ENCODE assay signal across 38 cellular contexts in genomic region chr3:61343543-61343942, GRCh38.
"Had no signal": no experiment of that assay in that cellular context is flagged by ENCODE, and none has a peak within 500 bp of the region (broad histone marks: within the 10 kb centered on the region; RNA-seq: fewer than 3 reads in every experiment).

No MANE protein-coding gene starts in this region.

- H3K27me3 ChIP-seq: ascending aorta, cardiac muscle cell had no signal

- ATAC-seq: activated CD8-positive, alpha-beta memory T cell treated with anti-CD3 and anti-CD28 coated beads, Interleukin-2, amount 10 ng/mL, durations not matched to agents 7 days and 5 days; activated CD8-positive, alpha-beta T cell treated with anti-CD3 and anti-CD28 coated beads for 36 hours; activated naive CD8-positive, alpha-beta T cell treated with anti-CD3 and anti-CD28 coated beads, Interleukin-2, amount 50 U/mL, for 24 hours had no signal

- H3K4me3 ChIP-seq: ascending aorta, cardiac muscle cell had no signal

- H3K27ac ChIP-seq: ascending aorta, cardiac muscle cell, VCaP had no signal

- DNase-seq: activated B cell treated with CpG ODN at 0.5 μM for 24 hours; activated CD4-positive, alpha-beta memory T cell treated with anti-CD3 and anti-CD28 coated beads for 36 hours; activated CD4-positive, alpha-beta T cell treated with anti-CD3 and anti-CD28 coated beads for 4 hours; activated CD4-positive, alpha-beta T cell treated with anti-CD3 and anti-CD28 coated beads, Interleukin-2, amount 10 ng/mL, durations not matched to agents 24 days and 14 days; activated CD4-positive, alpha-beta T cell treated with anti-CD3 and anti-CD28 coated beads, Interleukin-2, amount 50 U/mL, for 1 hour; activated CD4-positive, alpha-beta T cell treated with anti-CD3 and anti-CD28 coated beads, Interleukin-2, amount 50 U/mL, for 4 hours; activated CD4-positive, CD25-positive, alpha-beta regulatory T cell treated with anti-CD3 and anti-CD28 coated beads, Interleukin-2, amount 50 U/mL, for 72 hours; activated CD8-positive, alpha-beta memory T cell treated with anti-CD3 and anti-CD28 coated beads for 24 hours; activated CD8-positive, alpha-beta memory T cell treated with anti-CD3 and anti-CD28 coated beads, Interleukin-2, amount 10 ng/mL, durations not matched to agents 7 days and 5 days; activated CD8-positive, alpha-beta memory T cell treated with anti-CD3 and anti-CD28 coated beads, Interleukin-2, amount 50 U/mL, for 48 hours; activated CD8-positive, alpha-beta T cell treated with anti-CD3 and anti-CD28 coated beads for 36 hours; activated effector memory CD4-positive, alpha-beta T cell treated with Interleukin-2 at 50 U/mL for 16 hours; activated gamma-delta T cell; activated naive CD4-positive, alpha-beta T cell treated with anti-CD3 and anti-CD28 coated beads, Interleukin-2, amount 10 ng/mL, durations not matched to agents 7 days and 5 days; activated naive CD4-positive, alpha-beta T cell treated with Interleukin-2 at 50 U/mL for 16 hours; activated naive CD8-positive, alpha-beta T cell treated with anti-CD3 and anti-CD28 coated beads, Interleukin-2, amount 10 ng/mL, durations not matched to agents 7 days and 5 days; activated naive CD8-positive, alpha-beta T cell treated with anti-CD3 and anti-CD28 coated beads, Interleukin-2, amount 50 U/mL, for 24 hours; activated T-cell treated with anti-CD3 and anti-CD28 coated beads, Interleukin-2, amount 50 U/mL, for 24 hours; activated T-cell treated with anti-CD3 and anti-CD28 coated beads, Interleukin-2, amount 50 U/mL, for 48 hours; amygdala; anterior cingulate cortex; caudate nucleus; cerebellar nuclear complex; T-helper 1 cell; T-helper 2 cell; T-helper 9 cell had no signal

- H3K36me3 Mint-ChIP-seq: activated CD4-positive, alpha-beta memory T cell treated with anti-CD3 and anti-CD28 coated beads for 36 hours; activated CD8-positive, alpha-beta memory T cell treated with anti-CD3 and anti-CD28 coated beads, Interleukin-2, amount 10 ng/mL, durations not matched to agents 7 days and 5 days; activated naive CD4-positive, alpha-beta T cell treated with anti-CD3 and anti-CD28 coated beads, Interleukin-2, amount 10 ng/mL, durations not matched to agents 7 days and 5 days; activated naive CD4-positive, alpha-beta T cell treated with anti-CD3 and anti-CD28 coated beads, Interleukin-2, amount 50 U/mL, for 24 hours; activated naive CD8-positive, alpha-beta T cell; activated naive CD8-positive, alpha-beta T cell treated with anti-CD3 and anti-CD28 coated beads, Interleukin-2, amount 10 ng/mL, durations not matched to agents 7 days and 5 days; brain had no signal

- H3K27me3 Mint-ChIP-seq: activated B cell treated with CpG ODN at 0.5 μM for 24 hours; activated CD4-positive, alpha-beta T cell treated with anti-CD3 and anti-CD28 coated beads, Interleukin-2, amount 10 ng/mL, durations not matched to agents 24 days and 14 days; activated CD8-positive, alpha-beta memory T cell treated with anti-CD3 and anti-CD28 coated beads, Interleukin-2, amount 10 ng/mL, durations not matched to agents 7 days and 5 days; activated naive CD4-positive, alpha-beta T cell treated with anti-CD3 and anti-CD28 coated beads, Interleukin-2, amount 10 ng/mL, durations not matched to agents 7 days and 5 days; activated naive CD4-positive, alpha-beta T cell treated with anti-CD3 and anti-CD28 coated beads, Interleukin-2, amount 50 U/mL, for 24 hours; activated naive CD8-positive, alpha-beta T cell treated with anti-CD3 and anti-CD28 coated beads, Interleukin-2, amount 10 ng/mL, durations not matched to agents 7 days and 5 days; activated naive CD8-positive, alpha-beta T cell treated with anti-CD3 and anti-CD28 coated beads, Interleukin-2, amount 50 U/mL, for 24 hours; activated T-cell treated with anti-CD3 and anti-CD28 coated beads, Interleukin-2, amount 50 U/mL, for 24 hours had no signal

- H3K4me1 ChIP-seq: ascending aorta had no signal

- H3K9me3 Mint-ChIP-seq: activated B cell treated with CpG ODN at 0.5 μM for 24 hours; activated CD4-positive, alpha-beta T cell treated with anti-CD3 and anti-CD28 coated beads, Interleukin-2, amount 10 ng/mL, durations not matched to agents 24 days and 14 days; activated CD8-positive, alpha-beta T cell treated with anti-CD3 and anti-CD28 coated beads for 36 hours; activated naive CD4-positive, alpha-beta T cell treated with anti-CD3 and anti-CD28 coated beads, Interleukin-2, amount 50 U/mL, for 24 hours; activated naive CD8-positive, alpha-beta T cell treated with anti-CD3 and anti-CD28 coated beads, Interleukin-2, amount 10 ng/mL, durations not matched to agents 7 days and 5 days; activated naive CD8-positive, alpha-beta T cell treated with anti-CD3 and anti-CD28 coated beads, Interleukin-2, amount 50 U/mL, for 24 hours; activated T-cell treated with anti-CD3 and anti-CD28 coated beads, Interleukin-2, amount 50 U/mL, for 24 hours; activated T-helper 2 cell treated with anti-CD3 and anti-CD28 coated beads, Interferon-gamma antibody, Interleukin-2, Interleukin-4, amounts not matched to agents 10 μg/mL and 5 μg/mL and 100 μg/mL, durations not matched to agents 14 hours and 24 hours and 36 hours; central memory CD8-positive, alpha-beta T cell; T-helper 2 cell treated with Interferon-gamma antibody and Interleukin-4, amounts not matched to agents 5 μg/mL and 100 μg/mL, for 36 hours had no signal

- H3K36me3 ChIP-seq: ascending aorta, cardiac muscle cell had no signal

- FAIRE-seq: bronchial epithelial cell, TTC549 had no signal

- H3K27ac Mint-ChIP-seq: activated B cell treated with CpG ODN at 0.5 μM for 24 hours; activated CD4-positive, alpha-beta memory T cell treated with anti-CD3 and anti-CD28 coated beads for 36 hours; activated CD4-positive, alpha-beta T cell treated with anti-CD3 and anti-CD28 coated beads, Interleukin-2, amount 10 ng/mL, durations not matched to agents 24 days and 14 days; activated CD8-positive, alpha-beta memory T cell treated with anti-CD3 and anti-CD28 coated beads, Interleukin-2, amount 10 ng/mL, durations not matched to agents 7 days and 5 days; activated CD8-positive, alpha-beta T cell treated with anti-CD3 and anti-CD28 coated beads for 36 hours; activated naive CD4-positive, alpha-beta T cell treated with anti-CD3 and anti-CD28 coated beads, Interleukin-2, amount 10 ng/mL, durations not matched to agents 7 days and 5 days; activated naive CD4-positive, alpha-beta T cell treated with anti-CD3 and anti-CD28 coated beads, Interleukin-2, amount 50 U/mL, for 24 hours; activated naive CD8-positive, alpha-beta T cell; activated naive CD8-positive, alpha-beta T cell treated with anti-CD3 and anti-CD28 coated beads, Interleukin-2, amount 10 ng/mL, durations not matched to agents 7 days and 5 days; activated naive CD8-positive, alpha-beta T cell treated with anti-CD3 and anti-CD28 coated beads, Interleukin-2, amount 50 U/mL, for 24 hours; activated T-cell treated with anti-CD3 and anti-CD28 coated beads, Interleukin-2, amount 50 U/mL, for 24 hours; activated T-helper 2 cell treated with anti-CD3 and anti-CD28 coated beads, Interferon-gamma antibody, Interleukin-2, Interleukin-4, amounts not matched to agents 10 μg/mL and 5 μg/mL and 100 μg/mL, durations not matched to agents 14 hours and 24 hours and 36 hours; brain; T-helper 1 cell treated with Interleukin-12 subunit alpha and Interleukin-12 subunit beta and Interleukin-4 antibody, amounts not matched to agents 30 μg/mL and 1 μg/mL, for 36 hours; T-helper 2 cell treated with Interferon-gamma antibody and Interleukin-4, amounts not matched to agents 5 μg/mL and 100 μg/mL, for 36 hours had no signal

- H3K4me1 Mint-ChIP-seq: activated B cell treated with CpG ODN at 0.5 μM for 24 hours; activated CD4-positive, alpha-beta T cell treated with anti-CD3 and anti-CD28 coated beads, Interleukin-2, amount 10 ng/mL, durations not matched to agents 24 days and 14 days; activated CD8-positive, alpha-beta memory T cell treated with anti-CD3 and anti-CD28 coated beads, Interleukin-2, amount 10 ng/mL, durations not matched to agents 7 days and 5 days; activated naive CD4-positive, alpha-beta T cell treated with anti-CD3 and anti-CD28 coated beads, Interleukin-2, amount 10 ng/mL, durations not matched to agents 7 days and 5 days; activated naive CD4-positive, alpha-beta T cell treated with anti-CD3 and anti-CD28 coated beads, Interleukin-2, amount 50 U/mL, for 24 hours; activated naive CD8-positive, alpha-beta T cell treated with anti-CD3 and anti-CD28 coated beads, Interleukin-2, amount 10 ng/mL, durations not matched to agents 7 days and 5 days; activated naive CD8-positive, alpha-beta T cell treated with anti-CD3 and anti-CD28 coated beads, Interleukin-2, amount 50 U/mL, for 24 hours; brain; central memory CD8-positive, alpha-beta T cell had no signal

- H3K9me3 ChIP-seq: ascending aorta had no signal

- H3K4me3 Mint-ChIP-seq: activated B cell treated with CpG ODN at 0.5 μM for 24 hours; activated CD4-positive, alpha-beta memory T cell treated with anti-CD3 and anti-CD28 coated beads for 36 hours; activated CD4-positive, alpha-beta T cell treated with anti-CD3 and anti-CD28 coated beads, Interleukin-2, amount 10 ng/mL, durations not matched to agents 24 days and 14 days; activated CD8-positive, alpha-beta memory T cell treated with anti-CD3 and anti-CD28 coated beads, Interleukin-2, amount 10 ng/mL, durations not matched to agents 7 days and 5 days; activated CD8-positive, alpha-beta T cell treated with anti-CD3 and anti-CD28 coated beads for 36 hours; activated naive CD4-positive, alpha-beta T cell treated with anti-CD3 and anti-CD28 coated beads, Interleukin-2, amount 10 ng/mL, durations not matched to agents 7 days and 5 days; activated naive CD4-positive, alpha-beta T cell treated with anti-CD3 and anti-CD28 coated beads, Interleukin-2, amount 50 U/mL, for 24 hours; activated naive CD8-positive, alpha-beta T cell; activated naive CD8-positive, alpha-beta T cell treated with anti-CD3 and anti-CD28 coated beads, Interleukin-2, amount 10 ng/mL, durations not matched to agents 7 days and 5 days; activated naive CD8-positive, alpha-beta T cell treated with anti-CD3 and anti-CD28 coated beads, Interleukin-2, amount 50 U/mL, for 24 hours; activated T-cell treated with anti-CD3 and anti-CD28 coated beads, Interleukin-2, amount 50 U/mL, for 24 hours; brain; central memory CD8-positive, alpha-beta T cell; T-helper 1 cell treated with Interleukin-12 subunit alpha and Interleukin-12 subunit beta and Interleukin-4 antibody, amounts not matched to agents 30 μg/mL and 1 μg/mL, for 36 hours; T-helper 2 cell treated with Interferon-gamma antibody and Interleukin-4, amounts not matched to agents 5 μg/mL and 100 μg/mL, for 36 hours had no signal
